Comparison of ENCODE assay signal across 22 cellular contexts in genomic region chr17:14779236-14779635, GRCh38.
DNase-seq lines count a peak whose midpoint lies in the region; ATAC-seq, FAIRE-seq and TF ChIP-seq lines count a peak whose summit lies in the region.
"Had no signal": no experiment of that assay in that cellular context is flagged by ENCODE, and none has a peak within 500 bp of the region (broad histone marks: within the 10 kb centered on the region; RNA-seq: fewer than 3 reads in every experiment).

No MANE protein-coding gene starts in this region.

- H3K36me3 Mint-ChIP-seq in GM23338 (ENCODE audit: low read depth) (peaks cover 3% of the 10 kb centered on the region; the same call in 2 of the 3 replicates), endodermal cell (ENCODE audit: low read depth) (no peaks in the 10 kb centered on the region), osteocyte (ENCODE audit: unreplicated experiment) (peaks cover 3% of the 10 kb centered on the region), natural killer cell (no peaks in the 10 kb centered on the region)

- H3K9me3 Mint-ChIP-seq in GM23338 = peaks cover 15% of the 10 kb centered on the region
- H3K9me3 Mint-ChIP-seq in endodermal cell = peaks cover 10% of the 10 kb centered on the region
- H3K9me3 Mint-ChIP-seq in osteocyte (ENCODE audit: unreplicated experiment) = peaks cover 3% of the 10 kb centered on the region
- no peaks in the 10 kb centered on the region for H3K9me3 Mint-ChIP-seq in natural killer cell
- H3K9me3 Mint-ChIP-seq: CD8-positive, alpha-beta memory T cell had no signal

- H3K4me3 ChIP-seq in GM23338 (no peak overlapping the region), endodermal cell (ENCODE audit: low read length) (no peak overlapping the region), iPS-20b (ENCODE audit: low read length) (peak overlapping the region; percentile 3; the same call in 1 of the 2 replicates), uterus (no peak overlapping the region)
- H3K4me3 ChIP-seq: BLaER1 treated with 17β-estradiol and CSF1 and Interleukin-3, amounts not matched to agents 10 nM and 100 nM had no signal

- H4K20me1 ChIP-seq in GM23338 (replicated peaks; ENCODE audit: insufficient read depth) = no peaks in the 10 kb centered on the region
- H4K20me1 ChIP-seq: BLaER1 treated with 17β-estradiol and CSF1 and Interleukin-3, amounts not matched to agents 10 nM and 100 nM had no signal

- no peak for TF ChIP-seq POLR2A in H54 (IDR thresholded peaks at IDR 0.05; ENCODE audit: low read depth, low read length)
- no peak for TF ChIP-seq POLR2A in uterus (IDR thresholded peaks at IDR 0.05)

- H3K9me3 ChIP-seq in endodermal cell (ENCODE audit: control insufficient read depth, low read length) (peaks cover 10% of the 10 kb centered on the region), iPS-20b (ENCODE audit: insufficient read depth, low read depth, low read length) (0 out of 2 replicates have a peak, but pooled peaks cover 3% of the 10 kb centered on the region), uterus (no peaks in the 10 kb centered on the region)

- DNase-seq in GM23338 (ENCODE audit: low spot score) = peak; percentile 11
- DNase-seq in endodermal cell = no peak
- peak; percentile 13 for DNase-seq in osteocyte (ENCODE audit: extremely low spot score, unreplicated experiment)
- no peak for DNase-seq in H54 (ENCODE audit: insufficient read length, low spot score)
- DNase-seq in natural killer cell = no peak
- no peak for DNase-seq in uterus
- DNase-seq: CD8-positive, alpha-beta memory T cell; DMS79 treated with DMSO at 0.1 percent for 48 hours; HCEC 1CT; MV-4-11; NCI-H1417; NCI-H1930; NCI-H446; NK-92 treated with Interleukin-12 subunit alpha and Interleukin-12 subunit beta, amount 100 ng/mL, for 24 hours; OCI-M1; RPMI8226 had no signal

- peaks cover 36% of the 10 kb centered on the region for H3K4me1 ChIP-seq in GM23338 (ENCODE audit: insufficient read depth)
- H3K4me1 ChIP-seq in endodermal cell (ENCODE audit: control insufficient read depth, insufficient read depth, low read length) = peaks cover 10% of the 10 kb centered on the region
- H3K4me1 ChIP-seq in iPS-20b (ENCODE audit: insufficient read depth, low read length) = peaks cover 26% of the 10 kb centered on the region; the same call in 1 of the 2 replicates
- H3K4me1 ChIP-seq in uterus = no peaks in the 10 kb centered on the region

- H3K4me1 Mint-ChIP-seq in GM23338 (peaks cover 35% of the 10 kb centered on the region), endodermal cell (peaks cover 34% of the 10 kb centered on the region), osteocyte (ENCODE audit: unreplicated experiment) (peaks cover 42% of the 10 kb centered on the region), natural killer cell (no peaks in the 10 kb centered on the region)
- H3K4me1 Mint-ChIP-seq: CD8-positive, alpha-beta memory T cell had no signal

- WGBS in endodermal cell (ENCODE audit: insufficient coverage in 1 of 2, insufficient read length in 1 of 2), 2 experiments = 93 to 95% methylated on average over 3 to 5 of the region's 5 CpGs

- H3K9me2 ChIP-seq in GM23338 (ENCODE audit: insufficient read depth) = peaks cover 5% of the 10 kb centered on the region; the same call in 1 of the 2 replicates

- H3K4me2 ChIP-seq in GM23338 = peak overlapping the region; percentile 48; the same call in 1 of the 2 replicates
- H3K4me2 ChIP-seq: BLaER1 treated with 17β-estradiol and CSF1 and Interleukin-3, amounts not matched to agents 10 nM and 100 nM had no signal

- H3K9ac ChIP-seq in endodermal cell (ENCODE audit: extremely low read depth, low read length, poor library complexity, severe bottlenecking) = no peak overlapping the region
- no peak overlapping the region for H3K9ac ChIP-seq in iPS-20b (ENCODE audit: low read depth, low read length)
- H3K9ac ChIP-seq: BLaER1 treated with 17β-estradiol and CSF1 and Interleukin-3, amounts not matched to agents 10 nM and 100 nM had no signal

- H3K36me3 ChIP-seq in GM23338 (ENCODE audit: insufficient read depth) = no peaks in the 10 kb centered on the region
- H3K36me3 ChIP-seq in endodermal cell (ENCODE audit: control insufficient read depth, insufficient read depth, low read length) = no peaks in the 10 kb centered on the region
- H3K36me3 ChIP-seq in iPS-20b (ENCODE audit: insufficient read depth, low read depth, low read length) = no peaks in the 10 kb centered on the region
- no peaks in the 10 kb centered on the region for H3K36me3 ChIP-seq in uterus
- H3K36me3 ChIP-seq: BLaER1 treated with 17β-estradiol and CSF1 and Interleukin-3, amounts not matched to agents 10 nM and 100 nM had no signal

- H3K27me3 ChIP-seq in GM23338 (ENCODE audit: insufficient read depth) = no peaks in the 10 kb centered on the region
- no peaks in the 10 kb centered on the region for H3K27me3 ChIP-seq in endodermal cell (ENCODE audit: control insufficient read depth, insufficient read depth, low read length, poor library complexity, severe bottlenecking)
- no peaks in the 10 kb centered on the region for H3K27me3 ChIP-seq in iPS-20b (ENCODE audit: insufficient read depth, low read length)
- no peaks in the 10 kb centered on the region for H3K27me3 ChIP-seq in uterus
- H3K27me3 ChIP-seq: BLaER1 treated with 17β-estradiol and CSF1 and Interleukin-3, amounts not matched to agents 10 nM and 100 nM had no signal

- no peaks in the 10 kb centered on the region for H3F3A ChIP-seq in GM23338 (replicated peaks; ENCODE audit: low read depth)

- H3K79me2 ChIP-seq in GM23338 (replicated peaks; ENCODE audit: insufficient read depth) = no peaks in the 10 kb centered on the region

- H3K4me3 Mint-ChIP-seq in GM23338 (no peak overlapping the region), endodermal cell (no peak overlapping the region), osteocyte (ENCODE audit: unreplicated experiment) (no peak overlapping the region), natural killer cell (no peak overlapping the region)
- H3K4me3 Mint-ChIP-seq: CD8-positive, alpha-beta memory T cell had no signal

- H2AFZ ChIP-seq in GM23338 = peak overlapping the region; percentile 76; the same call in 1 of the 2 replicates

- ATAC-seq in GM23338 (no peak), GM18511 (IDR thresholded peaks at IDR 0.05; ENCODE audit: unreplicated experiment) (no peak), natural killer cell (no peak)

- FAIRE-seq in H54 (lab: Jason Lieb, UNC) = no peak
- FAIRE-seq: A204.1, D721Med, G401.6 had no signal

- H3K27ac Mint-ChIP-seq in GM23338 (no peak overlapping the region), endodermal cell (no peak overlapping the region), osteocyte (ENCODE audit: unreplicated experiment) (no peak overlapping the region), natural killer cell (no peak overlapping the region)
- H3K27ac Mint-ChIP-seq: CD8-positive, alpha-beta memory T cell had no signal

- H3K27ac ChIP-seq in GM23338 (ENCODE audit: low read depth) (no peak overlapping the region), endodermal cell (ENCODE audit: low read depth, low read length) (peak overlapping the region; percentile 90), iPS-20b (ENCODE audit: low read length) (no peak overlapping the region), uterus (no peak overlapping the region)
- H3K27ac ChIP-seq: BLaER1 treated with 17β-estradiol and CSF1 and Interleukin-3, amounts not matched to agents 10 nM and 100 nM had no signal

- TF ChIP-seq CTCF in GM23338 (conservative IDR thresholded peaks at IDR 0.05; ENCODE audit: low read depth in 2 of 2) (no peak), endodermal cell (conservative IDR thresholded peaks at IDR 0.05) (no peak), osteocyte (IDR thresholded peaks at IDR 0.05) (no peak), natural killer cell (IDR thresholded peaks at IDR 0.05) (no peak), uterus (IDR thresholded peaks at IDR 0.05) (no peak)

- intact Hi-C loops in natural killer cell (cut with micrococcal nuclease) (no loop called here), uterus (cut with DNase I; ENCODE audit: low total_unique reads) (no loop called here)

- H3K27me3 Mint-ChIP-seq in GM23338 (ENCODE audit: insufficient read depth, low read depth, poor library complexity) (peaks cover 6% of the 10 kb centered on the region), endodermal cell (ENCODE audit: insufficient read depth) (peaks cover 3% of the 10 kb centered on the region), osteocyte (ENCODE audit: unreplicated experiment) (no peaks in the 10 kb centered on the region), natural killer cell (ENCODE audit: low read depth in 2 of 2) (peaks cover 19 to 44% of the 10 kb centered on the region in 2 donors)

TF ChIP-seq in GM23338, 12 proteins besides CTCF, POLR2A, EP300 and RAD21 (continues in another document):
- TF ChIP-seq POLR2AphosphoS5 (IDR thresholded peaks at IDR 0.05; ENCODE audit: low read depth) = no peak
- TF ChIP-seq EZH2phosphoT487 (IDR thresholded peaks at IDR 0.05; ENCODE audit: unreplicated experiment) = no peak
- no peak for TF ChIP-seq REST (IDR thresholded peaks at IDR 0.05; ENCODE audit: unreplicated experiment)
- no peak for TF ChIP-seq STAT1 (IDR thresholded peaks at IDR 0.05; ENCODE audit: unreplicated experiment)
- no peak for TF ChIP-seq ZNF331 (CRISPR knock-in tag; IDR thresholded peaks at IDR 0.05; ENCODE audit: low read depth)
- TF ChIP-seq ZNF114 (CRISPR knock-in tag; IDR thresholded peaks at IDR 0.05) = no peak

Comparison
In these comparisons a context has a peak if more than half of its experiments do, and no peak if none do; other contexts are left out.
1. DNase-seq: peak in GM23338 (single experiment) and osteocyte (single experiment); none in endodermal cell (single experiment), H54 (single experiment), natural killer cell (single experiment) and uterus (0 of 2).